In genomic region chr1:56539403-56539802, GRCh38 we compare ENCODE assay signal across 17 cellular contexts. TPM values are rescaled to one million over a fixed set of nuclear protein-coding genes. Genes with fewer than 3 reads are reported as not detected.
DNase-seq lines count a peak whose midpoint lies in the region; ATAC-seq, FAIRE-seq and TF ChIP-seq lines count a peak whose summit lies in the region.
"Had no signal": no experiment of that assay in that cellular context is flagged by ENCODE, and none has a peak within 500 bp of the region (broad histone marks: within the 10 kb centered on the region; RNA-seq: fewer than 3 reads in every experiment).

No MANE protein-coding gene starts in this region.

- no peaks in the 10 kb centered on the region for H3K27me3 ChIP-seq in stomach

- H3K4me1 ChIP-seq in stomach, result peaks cover 25 to 90% (median 56%) of the 10 kb centered on the region in 4 donors

- ATAC-seq in left lobe of liver (peak; percentile 31), GM18502 (IDR thresholded peaks at IDR 0.05; ENCODE audit: poor library complexity, unreplicated experiment) (no peak)

- TF ChIP-seq CTCF in stomach (IDR thresholded peaks at IDR 0.05), result no peak

- DNase-seq in NCI-H748 (lab: John Stamatoyannopoulos, UW; ENCODE audit: unreplicated experiment) (peak; percentile 20), NCI-H748 treated with DMSO at 0.1 percent for 48 hours (lab: John Stamatoyannopoulos, UW) (no peak), left lobe of liver (ENCODE audit: low spot score) (no peak), stomach (no peak), HK-2 (ENCODE audit: unreplicated experiment) (no peak)
- no peak for DNase-seq in activated CD4-positive, alpha-beta T cell treated with anti-CD3 and anti-CD28 coated beads, Interleukin-2, amount 50 U/mL, for 1 hour
- DNase-seq: 8988T, DMS153, EL, KBM-7, NCI-H1436 treated with DMSO at 0.1 percent for 48 hours, NCI-H2081, NCI-H526 had no signal

- FAIRE-seq in endometrium (lab: Jason Lieb, UNC), result peak; percentile 80

- WGBS in stomach, 5 donors, result 36 to 38% (median 38%) methylated on average over 2 of the region's 2 CpGs

- TF ChIP-seq EP300 in stomach (IDR thresholded peaks at IDR 0.05), result no peak

- H3K27ac ChIP-seq in stomach, result peak overlapping the region in 3 of 5 donors; percentile 11 to 56 (median 22)
- H3K27ac ChIP-seq: BLaER1 treated with 17β-estradiol and CSF1 and Interleukin-3, amounts not matched to agents 10 nM and 100 nM had no signal

- H3K36me3 ChIP-seq in stomach, result peaks cover 14 to 26% (median 23%) of the 10 kb centered on the region in 4 donors
- H3K36me3 ChIP-seq: HAP-1 had no signal

- no peak for TF ChIP-seq POLR2A in stomach (IDR thresholded peaks at IDR 0.05)

- no peaks in the 10 kb centered on the region for H3K9me3 ChIP-seq in stomach
- H3K9me3 ChIP-seq: BLaER1 treated with 17β-estradiol and CSF1 and Interleukin-3, amounts not matched to agents 10 nM and 100 nM; HAP-1 had no signal

- intact Hi-C loops in stomach (cut with DNase I; ENCODE audit: low total_unique reads), result no loop called here

- no peak overlapping the region for H3K4me3 ChIP-seq in stomach
- H3K4me3 ChIP-seq: BLaER1 treated with 17β-estradiol and CSF1 and Interleukin-3, amounts not matched to agents 10 nM and 100 nM; HAP-1 had no signal

RNA-seq across cellular contexts. Expression of gene PLPP3, which starts 40.0 kb away (rescaled TPM):
- 53.9 TPM for total RNA-seq in left lobe of liver
- 100 to 1,000 TPM in 2 of 5 donors, 10 to 100 TPM in 3; 28.7 to 145 (median 64.7) TPM for total RNA-seq in stomach
- polyA plus RNA-seq in stomach, result 10 to 100 TPM; 11.1 to 37.3 (median 17.6) TPM
